10 cellular contexts compared by ENCODE assay signal in the genomic region with DNA sequence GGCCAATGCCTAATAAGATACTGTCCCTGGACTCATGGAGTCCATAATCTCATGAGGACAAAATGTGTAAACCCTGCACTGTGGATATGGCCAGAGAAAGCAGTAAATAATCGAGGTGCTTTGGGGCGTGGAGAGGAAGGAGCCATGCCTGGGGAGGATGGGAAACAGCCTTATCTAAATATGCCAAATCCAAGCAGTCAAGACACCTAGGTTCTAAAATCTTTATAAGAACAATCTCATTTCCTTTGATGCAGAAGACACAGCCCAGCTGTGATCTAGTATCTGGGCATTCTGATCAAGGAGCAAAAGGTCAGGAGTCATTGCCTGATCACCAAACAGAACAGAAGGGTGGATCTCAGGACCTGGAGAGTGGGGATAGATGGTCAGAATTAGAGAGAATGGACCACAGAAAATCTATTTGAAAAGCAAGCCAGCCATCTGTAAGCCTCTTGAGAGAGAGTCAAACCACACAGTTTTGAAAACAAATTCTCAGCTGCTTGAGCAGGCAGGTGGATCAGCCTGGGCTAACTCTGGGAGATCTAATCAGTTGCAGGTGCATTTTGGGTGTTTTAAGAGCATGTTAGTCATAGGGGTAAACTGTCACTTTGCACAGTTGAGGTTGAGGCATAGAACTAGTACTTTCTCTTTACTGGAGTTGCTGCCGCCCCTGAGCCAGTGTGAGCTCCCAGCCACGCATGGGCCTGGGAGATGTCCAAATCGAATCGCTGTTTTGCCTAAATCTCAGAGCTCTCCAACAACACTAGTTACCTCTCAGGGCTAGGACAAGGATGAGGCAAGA.
A peak's percentile ranks its signal among the peaks of the same experiment; 100 is the strongest.
DNase-seq lines count a peak whose midpoint lies in the region; ATAC-seq and TF ChIP-seq lines count a peak whose summit lies in the region.
"Had no signal": no experiment of that assay in that cellular context is flagged by ENCODE, and none has a peak within 500 bp of the region (broad histone marks: within the 10 kb centered on the region; RNA-seq: fewer than 3 reads in every experiment).

No MANE protein-coding gene starts in this region.

- no peaks in the 10 kb centered on the region for H3K9me3 ChIP-seq in right cardiac atrium (ENCODE audit: control insufficient read depth, low read length)

- H3K4me3 ChIP-seq in right cardiac atrium (ENCODE audit: low read length) = no peak overlapping the region

- intact Hi-C loops in right cardiac atrium (cut with DNase I) = no loop called here

- H3K4me3 Mint-ChIP-seq in activated CD4-positive, alpha-beta memory T cell treated with anti-CD3 and anti-CD28 coated beads, Interleukin-2, amount 10 ng/mL, durations not matched to agents 7 days and 5 days = no peak overlapping the region
- H3K4me3 Mint-ChIP-seq: neural crest cell had no signal

- no peak for TF ChIP-seq CTCF in GM10266 (IDR thresholded peaks at IDR 0.05; ENCODE audit: control insufficient read depth, insufficient read depth, low read depth, missing control alignments)

- peak overlapping the region; percentile 48 for H3K27ac Mint-ChIP-seq in activated CD4-positive, alpha-beta memory T cell treated with anti-CD3 and anti-CD28 coated beads, Interleukin-2, amount 10 ng/mL, durations not matched to agents 7 days and 5 days

- H3K4me1 ChIP-seq in right cardiac atrium (ENCODE audit: control insufficient read depth, insufficient read depth, low read length) = peaks cover 3% of the 10 kb centered on the region

- H3K27ac ChIP-seq in right cardiac atrium (ENCODE audit: low read length) = no peak overlapping the region

- no peaks in the 10 kb centered on the region for H3K36me3 Mint-ChIP-seq in activated CD4-positive, alpha-beta memory T cell treated with anti-CD3 and anti-CD28 coated beads, Interleukin-2, amount 10 ng/mL, durations not matched to agents 7 days and 5 days (ENCODE audit: low read depth)

- WGBS in right cardiac atrium = 79% methylated on average over 6 of the region's 6 CpGs

- no peaks in the 10 kb centered on the region for H3K9me3 Mint-ChIP-seq in activated CD4-positive, alpha-beta memory T cell treated with anti-CD3 and anti-CD28 coated beads, Interleukin-2, amount 10 ng/mL, durations not matched to agents 7 days and 5 days
- H3K9me3 Mint-ChIP-seq: neural crest cell had no signal

- H3K4me1 Mint-ChIP-seq in activated CD4-positive, alpha-beta memory T cell treated with anti-CD3 and anti-CD28 coated beads, Interleukin-2, amount 10 ng/mL, durations not matched to agents 7 days and 5 days = peaks cover 18% of the 10 kb centered on the region
- H3K4me1 Mint-ChIP-seq: neural crest cell had no signal

- DNase-seq in GM10266 (ENCODE audit: extremely low spot score) (peak; percentile 25), NCI-H1048 (lab: John Stamatoyannopoulos, UW) (no peak), 8988T (no peak), right cardiac atrium (no peak)
- DNase-seq in activated CD4-positive, alpha-beta memory T cell treated with anti-CD3 and anti-CD28 coated beads, Interleukin-2, amount 10 ng/mL, durations not matched to agents 7 days and 5 days = peak; percentile 28
- DNase-seq: NCI-H2081 treated with DMSO at 0.1 percent for 48 hours had no signal

- no peaks in the 10 kb centered on the region for H3K27me3 ChIP-seq in right cardiac atrium (ENCODE audit: control insufficient read depth, insufficient read depth)

- CTCF ChIA-PET in activated CD4-positive, alpha-beta memory T cell treated with anti-CD3 and anti-CD28 coated beads, Interleukin-2, amount 10 ng/mL, durations not matched to agents 7 days and 5 days (lab: Charles Lee) = interaction anchor here (1.4 kb wide), 1 partner anchor 268 kb away, joined by 4 read pairs; no protein-coding TSS in a partner anchor

- H3K27me3 Mint-ChIP-seq in activated CD4-positive, alpha-beta memory T cell treated with anti-CD3 and anti-CD28 coated beads, Interleukin-2, amount 10 ng/mL, durations not matched to agents 7 days and 5 days = peaks cover 2% of the 10 kb centered on the region

- POLR2A ChIA-PET in activated CD4-positive, alpha-beta memory T cell treated with anti-CD3 and anti-CD28 coated beads, Interleukin-2, amount 10 ng/mL, durations not matched to agents 7 days and 5 days (lab: Charles Lee) = interaction anchor here (1.2 to 1.4 kb wide), 2 partner anchors 13 to 20 kb away, joined by 5 read pairs; no protein-coding TSS in a partner anchor

- ATAC-seq in GM19328 (IDR thresholded peaks at IDR 0.05; ENCODE audit: unreplicated experiment) (peak; percentile 66), HG03097 (IDR thresholded peaks at IDR 0.05; ENCODE audit: low FRiP score, unreplicated experiment) (peak; percentile 83), HG03571 (IDR thresholded peaks at IDR 0.05; ENCODE audit: unreplicated experiment) (no peak), right cardiac atrium (no peak)

Comparison
In these comparisons a context has a peak if more than half of its experiments do, and no peak if none do; other contexts are left out.
1. DNase-seq: peak in GM10266 (single experiment) and activated CD4-positive, alpha-beta memory T cell treated with anti-CD3 and anti-CD28 coated beads, Interleukin-2, amount 10 ng/mL, durations not matched to agents 7 days and 5 days (single experiment); none in NCI-H1048 (single experiment), 8988T (single experiment) and right cardiac atrium (0 of 3).
2. ATAC-seq: peak in GM19328 (single experiment) and HG03097 (single experiment); none in HG03571 (single experiment) and right cardiac atrium (0 of 2).